17 cellular contexts compared by ENCODE assay signal in genomic region chr3:54999801-55000200, GRCh38.
A peak's percentile ranks its signal among the peaks of the same experiment; 100 is the strongest.
DNase-seq lines count a peak whose midpoint lies in the region; ATAC-seq, FAIRE-seq and TF ChIP-seq lines count a peak whose summit lies in the region.
"Had no signal": no experiment of that assay in that cellular context is flagged by ENCODE, and none has a peak within 500 bp of the region (broad histone marks: within the 10 kb centered on the region; RNA-seq: fewer than 3 reads in every experiment).

No MANE protein-coding gene starts in this region.

- peak overlapping the region; percentile 47; the same call in 1 of the 2 replicates for H2BK15ac ChIP-seq in H1 (ENCODE audit: low read length)

- H4K8ac ChIP-seq in H1 (ENCODE audit: extremely low read depth, insufficient read depth, low read length): no peak overlapping the region

- no peak for ATAC-seq in GM19023 (IDR thresholded peaks at IDR 0.05; ENCODE audit: unreplicated experiment)
- ATAC-seq: body of pancreas, HepG2, natural killer cell had no signal

- POLR2A ChIA-PET in H1 (lab: Charles Lee; ENCODE audit: partially characterized antibody): interaction anchor here (0.8 kb wide), 2 partner anchors 10 to 11 kb away, joined by 3 read pairs; no protein-coding TSS in a partner anchor

- 0 out of 2 replicates have a peak overlapping the region, but pooled peaks have one; percentile 34 for H3K18ac ChIP-seq in H1 (ENCODE audit: extremely low read depth, low read length)

- H3K27ac ChIP-seq in HUES48 (ENCODE audit: low read depth, low read length) (peak overlapping the region; percentile 87), H1 (ENCODE audit: low read depth, low read length) (no peak overlapping the region), osteoblast (ENCODE audit: low read depth, low read length) (peak overlapping the region; percentile 83)
- H3K27ac ChIP-seq: body of pancreas, sigmoid colon had no signal

- no peak overlapping the region for H3K56ac ChIP-seq in H1 (replicated peaks; ENCODE audit: insufficient read length, low read depth, low read length)

- no peak overlapping the region for H2BK120ac ChIP-seq in H1 (replicated peaks; ENCODE audit: low read depth, low read length)

- no peak overlapping the region for H2AFZ ChIP-seq in H1 (ENCODE audit: low read length)
- no peak overlapping the region for H2AFZ ChIP-seq in osteoblast (ENCODE audit: low read length)

- no peaks in the 10 kb centered on the region for H3K9me3 ChIP-seq in HUES48 (ENCODE audit: control insufficient read depth, insufficient read depth, low read length)
- no peaks in the 10 kb centered on the region for H3K9me3 ChIP-seq in H1 (ENCODE audit: insufficient read depth in 2 of 2, low read depth in 1 of 2, low read length in 1 of 2)
- H3K9me3 ChIP-seq in osteoblast (ENCODE audit: low read depth, low read length): no peaks in the 10 kb centered on the region
- H3K9me3 ChIP-seq: body of pancreas had no signal

- no peaks in the 10 kb centered on the region for H3K79me1 ChIP-seq in H1 (ENCODE audit: low read depth, low read length)

- no peak for FAIRE-seq in H1 (lab: Jason Lieb, UNC)
- FAIRE-seq: HepG2 had no signal

- H2BK5ac ChIP-seq in H1 (ENCODE audit: low read depth, low read length): no peak overlapping the region; the same call in 1 of the 2 replicates

- H2AK5ac ChIP-seq in H1 (ENCODE audit: low read depth, low read length): peak overlapping the region; percentile 80; the same call in 1 of the 2 replicates

- TF ChIP-seq RAD21 in H1 (IDR thresholded peaks at IDR 0.05 in 1 of 2, conservative IDR thresholded peaks at IDR 0.05 in 1 of 2; ENCODE audit: low read depth in 2 of 2, low read length in 2 of 2): no peak

- H3K4me3 ChIP-seq in HUES48 (ENCODE audit: low read depth, low read length): no peak overlapping the region
- no peak overlapping the region for H3K4me3 ChIP-seq in H1 (ENCODE audit: extremely low read depth in 1 of 4, insufficient read depth in 2 of 4, low read depth in 3 of 4, low read length in 4 of 4)
- H3K4me3 ChIP-seq in osteoblast (ENCODE audit: insufficient read depth, low read length): peak overlapping the region; percentile 18
- H3K4me3 ChIP-seq: body of pancreas, sigmoid colon had no signal

- peak overlapping the region; percentile 92 for H2BK20ac ChIP-seq in H1 (ENCODE audit: low read length)

- 91% methylated on average over 2 of the region's 2 CpGs; no CpG with 5 or more reads in 1 of the 2 experiments for WGBS in H1 (ENCODE audit: extremely low coverage in 1 of 2, insufficient coverage in 1 of 2, insufficient read length in 1 of 2, insufficient replicate concordance in 2 of 2, low coverage in 1 of 2, low lambda C conversion rate in 2 of 2, missing lambda C conversion rate in 1 of 2), 2 experiments

- no peak overlapping the region for H4K5ac ChIP-seq in H1 (ENCODE audit: insufficient read length, low read depth, low read length)

- no peak overlapping the region for H3K14ac ChIP-seq in H1 (ENCODE audit: insufficient read length)

- no peak for TF ChIP-seq POLR2A in H1 (IDR thresholded peaks at IDR 0.05; ENCODE audit: control extremely low read depth in 1 of 2, low read depth in 2 of 2, low read length in 2 of 2)

- peak overlapping the region; percentile 84 for H2BK12ac ChIP-seq in H1 (ENCODE audit: low read depth, low read length)

- no peaks in the 10 kb centered on the region for H3K79me2 ChIP-seq in H1 (ENCODE audit: control insufficient read depth in 1 of 2, insufficient read depth in 2 of 2, low read length in 2 of 2)
- H3K79me2 ChIP-seq in osteoblast (ENCODE audit: insufficient read depth, low read length): no peaks in the 10 kb centered on the region

- H3K36me3 ChIP-seq in HUES48 (ENCODE audit: control insufficient read depth, insufficient read depth, low read length) (no peaks in the 10 kb centered on the region), H1 (ENCODE audit: control insufficient read depth in 2 of 4, insufficient read depth in 4 of 4, low read length in 3 of 4) (no peaks in the 10 kb centered on the region), osteoblast (ENCODE audit: insufficient read depth, low read length) (no peaks in the 10 kb centered on the region)
- H3K36me3 ChIP-seq: sigmoid colon had no signal

- peak overlapping the region; percentile 25 for H4K91ac ChIP-seq in H1 (replicated peaks; ENCODE audit: insufficient read length, low read length)

- TF ChIP-seq EP300 in H1 (IDR thresholded peaks at IDR 0.05; ENCODE audit: borderline replicate concordance in 1 of 2, low read depth in 2 of 2, low read length in 2 of 2): no peak

- H3K27me3 ChIP-seq in HUES48 (ENCODE audit: control insufficient read depth, insufficient read depth, low read length): no peaks in the 10 kb centered on the region
- no peaks in the 10 kb centered on the region for H3K27me3 ChIP-seq in H1 (replicated peaks in 1 of 4; ENCODE audit: control insufficient read depth in 3 of 4, extremely low read depth in 1 of 4, insufficient read depth in 3 of 4, low read length in 3 of 4)
- H3K27me3 ChIP-seq in osteoblast (ENCODE audit: insufficient read depth, low read length): no peaks in the 10 kb centered on the region
- H3K27me3 ChIP-seq: body of pancreas, sigmoid colon had no signal

- DNase-seq in NCI-H524 (lab: John Stamatoyannopoulos, UW) (peak; percentile 75 to 93), H1 (ENCODE audit: low read depth in 1 of 2, low spot score in 2 of 2) (no peak), osteoblast (ENCODE audit: insufficient read length, low spot score, missing footprints) (no peak), AG08396 (ENCODE audit: low spot score) (no peak), NCI-H774 (lab: John Stamatoyannopoulos, UW) (no peak)
- DNase-seq: activated CD4-positive, alpha-beta T cell treated with anti-CD3 and anti-CD28 coated beads for 48 hours; CD4-positive, CD25-positive, alpha-beta regulatory T cell; GF-D8; GOT3; natural killer cell; NCI-H187; sigmoid colon; T-helper 1 cell had no signal

- H3K9ac ChIP-seq in HUES48 (ENCODE audit: low read depth, low read length) (no peak overlapping the region), H1 (replicated peaks in 1 of 4; ENCODE audit: extremely low read depth in 1 of 4, low read depth in 3 of 4, low read length in 3 of 4) (no peak overlapping the region)

- CTCF ChIA-PET in H1 (lab: Charles Lee; ENCODE audit: partially characterized antibody): interaction anchor here (0.6 to 2.2 kb wide), 9 partner anchors 10 to 859 kb away, joined by 3 to 6 read pairs (median 3); no protein-coding TSS in a partner anchor

- H3K4me2 ChIP-seq in H1 (ENCODE audit: insufficient read depth in 1 of 2, low read depth in 2 of 2, low read length in 2 of 2) (no peak overlapping the region; a peak in 1 of 4 replicates), osteoblast (ENCODE audit: insufficient read depth, low read length) (peak overlapping the region; percentile 58)

- TF ChIP-seq CTCF in H1 (IDR thresholded peaks at IDR 0.05; ENCODE audit: control extremely low read depth in 1 of 3, insufficient read depth in 1 of 3, low read depth in 1 of 3, low read length in 3 of 3) (no peak), osteoblast (IDR thresholded peaks at IDR 0.05; ENCODE audit: extremely low read depth, low read depth, low read length) (no peak)

- H3K4me1 ChIP-seq in HUES48 (ENCODE audit: control insufficient read depth, insufficient read depth, low read length) (peaks cover 13% of the 10 kb centered on the region), H1 (replicated peaks in 1 of 4; ENCODE audit: control insufficient read depth in 3 of 4, insufficient read depth in 4 of 4, low read length in 3 of 4) (peaks cover 0 to 10% (median 6%) of the 10 kb centered on the region in 4 experiments; a peak in 6 of 7 replicates), osteoblast (ENCODE audit: insufficient read depth, low read length) (peaks cover 24% of the 10 kb centered on the region)
- H3K4me1 ChIP-seq: body of pancreas had no signal

- no peaks in the 10 kb centered on the region for H3K23me2 ChIP-seq in H1 (ENCODE audit: low read depth, low read length)

- H3K4ac ChIP-seq in H1 (replicated peaks; ENCODE audit: insufficient read length, low read depth, low read length): peak overlapping the region; percentile 39

- H4K20me1 ChIP-seq in H1 (replicated peaks in 1 of 2; ENCODE audit: control insufficient read depth in 1 of 2, insufficient read depth in 2 of 2, low read length in 2 of 2) (no peaks in the 10 kb centered on the region), osteoblast (ENCODE audit: insufficient read depth, low read length) (no peaks in the 10 kb centered on the region)

- no peak overlapping the region for H3K23ac ChIP-seq in H1 (ENCODE audit: insufficient read length)

TF ChIP-seq in H1, 55 proteins besides CTCF, POLR2A, EP300 and RAD21 (continues in another document):
- TF ChIP-seq BCL11A (IDR thresholded peaks at IDR 0.05; ENCODE audit: low read depth in 2 of 2, low read length in 2 of 2) (no peak), CREB1 (IDR thresholded peaks at IDR 0.05) (no peak), SAP30 (IDR thresholded peaks at IDR 0.05; ENCODE audit: insufficient read depth, insufficient replicate concordance, low read length) (no peak), GTF2F1 (IDR thresholded peaks at IDR 0.05; ENCODE audit: borderline replicate concordance, low read depth, low read length) (no peak), CBX5 (IDR thresholded peaks at IDR 0.05; ENCODE audit: low read depth, low read length) (no peak), CTBP2 (IDR thresholded peaks at IDR 0.05; ENCODE audit: borderline replicate concordance, insufficient read depth, insufficient read length, low read length) (no peak), TEAD4 (IDR thresholded peaks at IDR 0.05; ENCODE audit: low read depth, low read length) (no peak), RFX5 (IDR thresholded peaks at IDR 0.05; ENCODE audit: borderline replicate concordance, low read depth, low read length) (no peak), NRF1 (IDR thresholded peaks at IDR 0.05; ENCODE audit: low read depth, low read length) (no peak), TBP (IDR thresholded peaks at IDR 0.05; ENCODE audit: low read depth, low read length) (no peak), CEBPB (IDR thresholded peaks at IDR 0.05; ENCODE audit: low read depth, low read length) (no peak), SRF (IDR thresholded peaks at IDR 0.05; ENCODE audit: low read depth, low read length) (no peak), HDAC6 (IDR thresholded peaks at IDR 0.05; ENCODE audit: low read depth, low read length) (no peak), GABPA (IDR thresholded peaks at IDR 0.05; ENCODE audit: borderline replicate concordance, insufficient read depth, low read length) (no peak), PHF8 (conservative IDR thresholded peaks at IDR 0.05; ENCODE audit: low read depth, low read length) (no peak), SUZ12 (IDR thresholded peaks at IDR 0.05; ENCODE audit: low read length) (no peak)

Comparison
In these comparisons a context has a peak if more than half of its experiments do, and no peak if none do; other contexts are left out.
1. DNase-seq: peak in NCI-H524 (2 of 2); none in H1 (0 of 2), osteoblast (single experiment), AG08396 (single experiment) and NCI-H774 (single experiment).